ENCODE assay signal across 23 cellular contexts in genomic region chrX:2764766-2765666, GRCh38. TPM values are rescaled to one million over a fixed set of nuclear protein-coding genes. Genes with fewer than 3 reads are reported as not detected.
DNase-seq lines count a peak whose midpoint lies in the region; ATAC-seq, FAIRE-seq and TF ChIP-seq lines count a peak whose summit lies in the region.
"Had no signal": no experiment of that assay in that cellular context is flagged by ENCODE, and none has a peak within 500 bp of the region (broad histone marks: within the 10 kb centered on the region; RNA-seq: fewer than 3 reads in every experiment).

No MANE protein-coding gene starts in this region.

- peaks cover 39% of the 10 kb centered on the region for H3K4me1 Mint-ChIP-seq in endothelial cell (ENCODE audit: unreplicated experiment)
- H3K4me1 Mint-ChIP-seq in T-helper 2 cell treated with Interferon-gamma antibody and Interleukin-4, amounts not matched to agents 5 μg/mL and 100 μg/mL, for 36 hours (ENCODE audit: low read depth) = no peaks in the 10 kb centered on the region

- H3K9ac ChIP-seq in HepG2 (ENCODE audit: insufficient read depth, low read depth, low read length) = no peak overlapping the region

- intact Hi-C loops in HepG2 (cut with micrococcal nuclease; ENCODE audit: unreplicated experiment) = loop anchor here (10.0 kb wide), 1 partner anchor 60 kb away; no protein-coding TSS in a partner anchor
- intact Hi-C loops in right lobe of liver (cut with DNase I) = no loop called here

- H3K27ac ChIP-seq in HepG2 (ENCODE audit: extremely low read length, insufficient read depth, low read length) (no peak overlapping the region), right lobe of liver (no peak overlapping the region)
- H3K27ac ChIP-seq: 22Rv1 had no signal

- no peak for FAIRE-seq in HepG2 (lab: Jason Lieb, UNC)
- FAIRE-seq: D721Med had no signal

- H3K79me2 ChIP-seq in HepG2 (ENCODE audit: insufficient read depth, low read length) = no peaks in the 10 kb centered on the region

- no peak for TF ChIP-seq RAD21 in HepG2 (CRISPR knock-in tag; IDR thresholded peaks at IDR 0.05)

- 63% methylated on average over 20 of the region's 20 CpGs for WGBS in HepG2 (ENCODE audit: low lambda C conversion rate)
- WGBS in right lobe of liver (ENCODE audit: insufficient coverage, low coverage, low lambda C conversion rate, missing lambda C conversion rate) = 73% methylated on average over 18 of the region's 20 CpGs

- H3K36me3 ChIP-seq in HepG2 (replicated peaks in 1 of 2; ENCODE audit: control insufficient read depth in 1 of 2, insufficient read depth in 2 of 2, low read length in 2 of 2) (no peaks in the 10 kb centered on the region), right lobe of liver (no peaks in the 10 kb centered on the region)

- H3K9me3 Mint-ChIP-seq in endothelial cell (ENCODE audit: unreplicated experiment) = no peaks in the 10 kb centered on the region
- H3K9me3 Mint-ChIP-seq in T-helper 2 cell treated with Interferon-gamma antibody and Interleukin-4, amounts not matched to agents 5 μg/mL and 100 μg/mL, for 36 hours = no peaks in the 10 kb centered on the region

- H2AFZ ChIP-seq in HepG2 (ENCODE audit: low read length) = no peak overlapping the region

- H3K9me3 ChIP-seq in HepG2 (ENCODE audit: low read length) (no peaks in the 10 kb centered on the region), right lobe of liver (no peaks in the 10 kb centered on the region)

- POLR2A ChIA-PET in HepG2 (lab: Yijun Ruan, JAX) = no interaction called here

- ATAC-seq in HepG2 (no peak), right lobe of liver (no peak), HG02588 (IDR thresholded peaks at IDR 0.05; ENCODE audit: unreplicated experiment) (no peak)
- ATAC-seq: PC-3, SK-N-SH treated with all-trans-retinoic acid at 6 μM for 48 hours had no signal

- no peaks in the 10 kb centered on the region for H3K27me3 ChIP-seq in HepG2 (ENCODE audit: control insufficient read depth in 1 of 2, insufficient read depth in 2 of 2, low read length in 2 of 2)
- H3K27me3 ChIP-seq in right lobe of liver = no peaks in the 10 kb centered on the region

- H3K4me1 ChIP-seq in HepG2 (ENCODE audit: insufficient read depth, low read length) (peaks cover 26% of the 10 kb centered on the region), right lobe of liver (no peaks in the 10 kb centered on the region)

- CTCF ChIA-PET in HepG2 (lab: Yijun Ruan, JAX; ENCODE audit: low intra/inter-chr PET ratio, low total read pairs) = no interaction called here

- no peak for TF ChIP-seq EP300 in HepG2 (IDR thresholded peaks at IDR 0.05; ENCODE audit: low read depth in 2 of 2, low read length in 2 of 2)
- no peak for TF ChIP-seq EP300 in HepG2 (CRISPR knock-in tag; IDR thresholded peaks at IDR 0.05; ENCODE audit: borderline replicate concordance)

- H3K27me3 Mint-ChIP-seq in endothelial cell (ENCODE audit: unreplicated experiment) = peaks cover 8% of the 10 kb centered on the region
- no peaks in the 10 kb centered on the region for H3K27me3 Mint-ChIP-seq in T-helper 2 cell treated with Interferon-gamma antibody and Interleukin-4, amounts not matched to agents 5 μg/mL and 100 μg/mL, for 36 hours (ENCODE audit: low read depth)

- no peak for TF ChIP-seq POLR2A in HepG2 (IDR thresholded peaks at IDR 0.05; ENCODE audit: insufficient read depth in 1 of 2, low read depth in 2 of 2, low read length in 2 of 2)
- TF ChIP-seq POLR2A in right lobe of liver (IDR thresholded peaks at IDR 0.05) = no peak

- peaks cover 34% of the 10 kb centered on the region for H3K36me3 Mint-ChIP-seq in endothelial cell (ENCODE audit: low read depth, unreplicated experiment)
- no peaks in the 10 kb centered on the region for H3K36me3 Mint-ChIP-seq in T-helper 2 cell treated with Interferon-gamma antibody and Interleukin-4, amounts not matched to agents 5 μg/mL and 100 μg/mL, for 36 hours (ENCODE audit: low read depth)

- TF ChIP-seq CTCF in HepG2 (CRISPR knock-in tag; IDR thresholded peaks at IDR 0.05) (no peak), right lobe of liver (IDR thresholded peaks at IDR 0.05) (no peak), endothelial cell (IDR thresholded peaks at IDR 0.05; ENCODE audit: unreplicated experiment) (no peak), retinal pigment epithelial cell (conservative IDR thresholded peaks at IDR 0.05; ENCODE audit: low read depth, low read length) (no peak)

- in situ Hi-C loops in HepG2 (cut with HindIII; ENCODE audit: extremely low pct_ligation_motif_present, low pct_unique_long_range_greater_than_20kb) = no loop called here

- H3K27ac Mint-ChIP-seq in endothelial cell (ENCODE audit: unreplicated experiment) = no peak overlapping the region
- no peak overlapping the region for H3K27ac Mint-ChIP-seq in T-helper 2 cell treated with Interferon-gamma antibody and Interleukin-4, amounts not matched to agents 5 μg/mL and 100 μg/mL, for 36 hours

- no peaks in the 10 kb centered on the region for H4K20me1 ChIP-seq in HepG2 (ENCODE audit: insufficient read depth, low read length)

- no peak for DNase-seq in HepG2 (ENCODE audit: low spot score)
- no peak for DNase-seq in right lobe of liver
- no peak for DNase-seq in endothelial cell (ENCODE audit: low spot score)
- DNase-seq in retinal pigment epithelial cell (ENCODE audit: low read depth) = peak; percentile 9
- no peak for DNase-seq in NCI-H2029 (lab: John Stamatoyannopoulos, UW)
- DNase-seq in NCI-H146 treated with DMSO at 0.1 percent for 48 hours (lab: John Stamatoyannopoulos, UW; ENCODE audit: unreplicated experiment) = no peak
- DNase-seq in T-helper 2 cell treated with Interferon-gamma antibody and Interleukin-4, amounts not matched to agents 5 μg/mL and 100 μg/mL, for 36 hours (ENCODE audit: low spot score) = no peak
- DNase-seq: ACHN; Kasumi-1; NCI-H1092 treated with DMSO at 0.1 percent for 48 hours; NCI-H1436; NCI-H187 treated with DMSO at 0.1 percent for 48 hours; NCI-H2107; NCI-H524; NCI-H82; NK-92 treated with Interleukin-12 subunit alpha and Interleukin-12 subunit beta, amount 100 ng/mL, for 24 hours; PC-3 had no signal

- no TSS peak for BruUV-seq in HepG2 (replicated peaks; lab: Mats Ljungman, UMichigan)

- H3K4me3 Mint-ChIP-seq in endothelial cell (ENCODE audit: unreplicated experiment) = peak overlapping the region; percentile 68
- no peak overlapping the region for H3K4me3 Mint-ChIP-seq in T-helper 2 cell treated with Interferon-gamma antibody and Interleukin-4, amounts not matched to agents 5 μg/mL and 100 μg/mL, for 36 hours

- H3K4me2 ChIP-seq in HepG2 (ENCODE audit: low read depth, low read length) = no peak overlapping the region

- H3K4me3 ChIP-seq in HepG2 (replicated peaks in 1 of 3; ENCODE audit: insufficient read depth in 1 of 3, low read depth in 2 of 3, low read length in 3 of 3) (no peak overlapping the region), right lobe of liver (no peak overlapping the region), retinal pigment epithelial cell (ENCODE audit: low read length) (no peak overlapping the region)

TF ChIP-seq in HepG2, 621 proteins besides CTCF, POLR2A, EP300 and RAD21 (continues in another document):
- no peak for TF ChIP-seq HOXA5 (CRISPR knock-in tag; IDR thresholded peaks at IDR 0.05)

RNA-seq across cellular contexts. Expression of gene XG, which starts 13.2 kb away (rescaled TPM):
- total RNA-seq in HepG2 (2016; rRNA removed; fragmentation: Illumina TruSeq; extraction: Trizol) (not detected in 2 replicates), right lobe of liver (under 1 TPM in 1 of 6 experiments, not detected in 5; 0.31 TPM), endothelial cell (ENCODE audit: unreplicated experiment) (0.18 TPM)
- total RNA-seq in HepG2 (2016; cell fraction: cytosol; rRNA removed; fragmentation: Illumina TruSeq; extraction: Trizol; ENCODE audit: low read depth) = not detected in 2 replicates
- not detected in 2 replicates for total RNA-seq in HepG2 (2016; cell fraction: insoluble cytoplasmic fraction; rRNA removed; fragmentation: Illumina TruSeq; extraction: Trizol)
- not detected in 2 replicates for total RNA-seq in HepG2 (2016; cell fraction: membrane; rRNA removed; fragmentation: Illumina TruSeq; extraction: Trizol)
- total RNA-seq in HepG2 (2016; cell fraction: nucleus; rRNA removed; fragmentation: Illumina TruSeq; extraction: Trizol) = not detected in 2 replicates
- polyA plus RNA-seq in HepG2 (2011; rRNA removed) = not detected in 2 replicates
- polyA plus RNA-seq in HepG2 (2011; cell fraction: cytosol; rRNA removed) = not detected in 2 replicates
- not detected in 2 replicates for polyA plus RNA-seq in HepG2 (2011; cell fraction: nucleus; rRNA removed)
- polyA plus RNA-seq in HepG2 (2012) = 0.07 TPM in 1 of 2 replicates, not detected in the other
- not detected in 2 replicates for polyA plus RNA-seq in HepG2 (2016; cell fraction: cytosol; fragmentation: Illumina TruSeq; extraction: Trizol; ENCODE audit: low read depth)
- not detected in 2 replicates for polyA plus RNA-seq in HepG2 (2016; cell fraction: insoluble cytoplasmic fraction; fragmentation: Illumina TruSeq; extraction: Trizol; ENCODE audit: low read depth)
- polyA plus RNA-seq in HepG2 (2016; cell fraction: membrane; fragmentation: Illumina TruSeq; extraction: Trizol; ENCODE audit: low read depth) = not detected in 2 replicates
- not detected in 2 replicates for polyA plus RNA-seq in HepG2 (2016; cell fraction: nucleus; fragmentation: Illumina TruSeq; extraction: Trizol; ENCODE audit: insufficient read depth, low read depth)
- not detected in 2 replicates for polyA minus RNA-seq in HepG2 (2011; rRNA and poly(A)+ RNA removed; ENCODE audit: low replicate concordance)
- polyA minus RNA-seq in HepG2 (2011; cell fraction: cytosol; rRNA and poly(A)+ RNA removed) = not detected in 2 replicates
- not detected in 2 replicates for polyA minus RNA-seq in HepG2 (2011; cell fraction: nucleus; rRNA and poly(A)+ RNA removed)
- total RNA-seq: Daoy, HT-29, PC-3 had no signal
